2 cellular contexts compared by ENCODE assay signal in genomic region chr6:127765949-127766348, GRCh38.
A peak's percentile ranks its signal among the peaks of the same experiment; 100 is the strongest.
TF ChIP-seq lines count a peak whose summit lies in the region.

No MANE protein-coding gene starts in this region.

TF ChIP-seq in HCT116, 20 proteins besides CTCF, POLR2A, EP300 and RAD21:
- TF ChIP-seq REST (IDR thresholded peaks at IDR 0.05; ENCODE audit: low read depth): 0 out of 2 replicates have a peak, but pooled peaks have one; percentile 1
- no peak for TF ChIP-seq EGR1 (IDR thresholded peaks at IDR 0.05; ENCODE audit: low read depth)

TF ChIP-seq in Ishikawa, 13 proteins besides CTCF, POLR2A, EP300 and RAD21 (continued from another document):
- peak; percentile 57; the same call in 1 of the 2 replicates for TF ChIP-seq REST (IDR thresholded peaks at IDR 0.05; ENCODE audit: low read depth)
